14 cellular contexts compared by ENCODE assay signal in genomic region chr11:3747704-3748103, GRCh38. TPM values are rescaled to one million over a fixed set of nuclear protein-coding genes. Genes with fewer than 3 reads are reported as not detected.
DNase-seq lines count a peak whose midpoint lies in the region; ATAC-seq, FAIRE-seq and TF ChIP-seq lines count a peak whose summit lies in the region.
"Had no signal": no experiment of that assay in that cellular context is flagged by ENCODE, and none has a peak within 500 bp of the region (broad histone marks: within the 10 kb centered on the region; RNA-seq: fewer than 3 reads in every experiment).

No MANE protein-coding gene starts in this region.

- no peak overlapping the region for H3K27ac ChIP-seq in fibroblast of lung (ENCODE audit: insufficient read depth, low read length)
- H3K27ac ChIP-seq in smooth muscle cell (ENCODE audit: low read depth), result peak overlapping the region; percentile 36
- H3K27ac ChIP-seq: Peyer's patch, right lobe of liver had no signal

- H4K20me1 ChIP-seq in fibroblast of lung (ENCODE audit: control insufficient read depth, extremely low read depth, insufficient read depth, low read length) (no peaks in the 10 kb centered on the region), smooth muscle cell (ENCODE audit: low read depth) (peaks cover 8% of the 10 kb centered on the region)

- H2AFZ ChIP-seq in fibroblast of lung (ENCODE audit: low read length) (no peak overlapping the region), smooth muscle cell (ENCODE audit: low read depth) (no peak overlapping the region)

- H3F3A ChIP-seq in smooth muscle cell (ENCODE audit: low read depth), result no peaks in the 10 kb centered on the region

- ATAC-seq in HG03196 (IDR thresholded peaks at IDR 0.05; ENCODE audit: unreplicated experiment) (no peak), left colon (no peak)
- ATAC-seq: activated naive CD4-positive, alpha-beta T cell treated with anti-CD3 and anti-CD28 coated beads, Interleukin-2, amount 50 U/mL, for 72 hours; left lobe of liver had no signal

- WGBS in smooth muscle cell (ENCODE audit: low lambda C conversion rate), result 83% methylated on average over 1 of the region's 1 CpG

- no peak for TF ChIP-seq CTCF in fibroblast of lung (conservative IDR thresholded peaks at IDR 0.05 in 1 of 2, IDR thresholded peaks at IDR 0.05 in 1 of 2; ENCODE audit: low read depth in 1 of 2, low read length in 2 of 2)
- TF ChIP-seq CTCF in smooth muscle cell (IDR thresholded peaks at IDR 0.05; ENCODE audit: borderline replicate concordance, insufficient read depth, poor library complexity, severe bottlenecking), result no peak
- TF ChIP-seq CTCF in D721Med (IDR thresholded peaks at IDR 0.05; ENCODE audit: insufficient read depth, missing control alignments), result no peak

- intact Hi-C loops in left colon (cut with DNase I, micrococcal nuclease), result no loop called here

- no peak overlapping the region for H3K4me3 ChIP-seq in fibroblast of lung (replicated peaks in 1 of 4; ENCODE audit: control extremely low read depth in 1 of 4, insufficient read depth in 1 of 4, low read depth in 3 of 4, low read length in 4 of 4)
- H3K4me3 ChIP-seq in smooth muscle cell, result no peak overlapping the region
- H3K4me3 ChIP-seq: Peyer's patch, right lobe of liver had no signal

- peak overlapping the region; percentile 26 for H3K4me2 ChIP-seq in fibroblast of lung (ENCODE audit: extremely low read depth, insufficient read depth, low read length)
- H3K4me2 ChIP-seq in smooth muscle cell, result no peak overlapping the region

- H3K79me2 ChIP-seq in fibroblast of lung (ENCODE audit: control insufficient read depth, insufficient read depth, low read length) (no peaks in the 10 kb centered on the region), smooth muscle cell (ENCODE audit: low read depth) (peaks cover 4% of the 10 kb centered on the region)

- no peak for FAIRE-seq in D721Med (lab: Jason Lieb, UNC)

- H3K36me3 ChIP-seq in fibroblast of lung (ENCODE audit: control insufficient read depth, insufficient read depth, low read length), result no peaks in the 10 kb centered on the region
- H3K36me3 ChIP-seq in smooth muscle cell (ENCODE audit: low read depth), result peaks cover 22% of the 10 kb centered on the region

- H3K27me3 ChIP-seq in fibroblast of lung (ENCODE audit: control insufficient read depth, insufficient read depth, low read length) (no peaks in the 10 kb centered on the region), smooth muscle cell (ENCODE audit: low read depth) (no peaks in the 10 kb centered on the region)
- H3K27me3 ChIP-seq: Peyer's patch, right lobe of liver had no signal

- peaks cover 3% of the 10 kb centered on the region for H3K4me1 ChIP-seq in fibroblast of lung (ENCODE audit: control insufficient read depth, extremely low read depth, insufficient read depth, low read length)
- no peaks in the 10 kb centered on the region for H3K4me1 ChIP-seq in smooth muscle cell (ENCODE audit: low read depth)
- H3K4me1 ChIP-seq: Peyer's patch had no signal

- DNase-seq in SIG-M5 treated with dmso at 0.1 percent for 504 hours (lab: John Stamatoyannopoulos, UW; ENCODE audit: unreplicated experiment) (peak; percentile 33), SIG-M5 (lab: John Stamatoyannopoulos, UW) (no peak), RKO (ENCODE audit: low spot score) (peak; percentile 47), fibroblast of lung (ENCODE audit: low read depth in 2 of 2) (peak; percentile 73 to 76), smooth muscle cell (lab: John Stamatoyannopoulos, UW; ENCODE audit: unreplicated experiment) (no peak), D721Med (ENCODE audit: insufficient read length, low spot score) (no peak), left colon (no peak)
- DNase-seq: 8988T, NCI-H2029 treated with DMSO at 0.1 percent for 48 hours, Peyer's patch, right lobe of liver had no signal

- no peaks in the 10 kb centered on the region for H3K9me3 ChIP-seq in fibroblast of lung (ENCODE audit: control insufficient read depth, insufficient read depth, low read depth, low read length)
- H3K9me3 ChIP-seq in smooth muscle cell (replicated peaks; ENCODE audit: low read depth), result no peaks in the 10 kb centered on the region
- H3K9me3 ChIP-seq: Peyer's patch, right lobe of liver had no signal

- H3K9ac ChIP-seq in fibroblast of lung (ENCODE audit: insufficient read depth, low read length) (no peak overlapping the region), smooth muscle cell (ENCODE audit: low read depth) (no peak overlapping the region)

RNA-seq across cellular contexts. Expression of gene NUP98, which starts 49.6 kb away (rescaled TPM):
- total RNA-seq in fibroblast of lung (88.1 and 99.6 TPM in 2 replicates), smooth muscle cell (81.8 and 84.0 TPM in 2 replicates), left colon (10 to 100 TPM; 47.9 to 55.9 TPM)
- polyA plus RNA-seq in fibroblast of lung (60.6 and 95.1 TPM in 2 replicates), smooth muscle cell (15.8 and 19.6 TPM in 2 replicates)
- polyA plus RNA-seq in fibroblast of lung (2012), result 36.8 and 46.2 TPM in 2 replicates
- 344 and 538 TPM in 2 replicates for polyA minus RNA-seq in fibroblast of lung (ENCODE audit: low replicate concordance)

Comparison
In these comparisons a context has a peak if more than half of its experiments do, and no peak if none do; other contexts are left out.
1. DNase-seq: peak in SIG-M5 treated with dmso at 0.1 percent for 504 hours (single experiment), RKO (single experiment) and fibroblast of lung (2 of 2); none in SIG-M5 (single experiment), smooth muscle cell (single experiment), D721Med (single experiment) and left colon (0 of 2).